In the genomic region with DNA sequence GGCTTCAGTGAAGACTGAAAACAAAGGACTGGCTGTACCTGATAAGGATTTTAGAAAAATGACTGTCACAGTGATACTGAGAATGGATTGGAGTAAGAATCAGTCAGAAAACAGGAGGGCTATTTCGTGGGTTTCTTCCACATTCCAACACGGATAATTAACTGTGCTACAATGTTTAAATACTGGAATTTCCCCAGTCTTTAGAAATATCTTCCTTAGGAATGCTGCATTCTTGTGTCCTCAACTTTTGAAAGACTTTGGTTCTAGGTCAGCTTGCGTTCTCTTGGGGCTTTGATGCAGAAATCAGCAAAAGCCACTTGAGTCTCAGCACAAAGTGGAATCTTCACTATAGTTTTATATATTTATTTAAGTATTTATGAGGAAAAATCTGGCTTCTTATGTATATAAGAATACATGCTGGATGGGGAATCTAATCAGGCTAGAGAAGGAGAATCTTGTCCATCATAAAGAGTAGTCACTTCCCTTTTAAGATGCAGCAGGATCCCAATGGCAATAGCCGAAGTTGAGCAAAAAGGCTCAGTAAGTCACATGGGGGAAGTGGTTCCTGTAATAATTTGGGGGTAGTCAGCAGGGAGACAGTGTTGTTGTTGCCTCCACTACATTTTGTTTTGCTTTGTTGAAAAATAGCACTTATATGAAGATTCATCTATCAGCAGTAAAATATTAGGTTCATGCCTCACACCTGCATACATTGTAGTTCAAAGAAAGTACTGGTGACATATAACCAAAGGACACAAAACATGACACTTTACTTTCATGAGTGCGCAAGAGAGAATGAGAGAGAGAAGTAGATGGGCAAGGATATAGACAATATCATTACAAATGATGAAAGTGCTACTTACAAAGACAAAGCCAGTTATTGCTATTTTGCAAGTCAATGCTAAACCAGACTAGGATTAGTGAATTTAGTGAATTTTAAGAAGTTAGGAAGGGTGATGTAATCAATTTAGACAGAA, we compare ENCODE assay signal across 2 cellular contexts.
TF ChIP-seq lines count a peak whose summit lies in the region.

No MANE protein-coding gene starts in this region.

TF ChIP-seq in IMR-90, 13 proteins besides CTCF, POLR2A, EP300 and RAD21:
- TF ChIP-seq, protein P1, sequence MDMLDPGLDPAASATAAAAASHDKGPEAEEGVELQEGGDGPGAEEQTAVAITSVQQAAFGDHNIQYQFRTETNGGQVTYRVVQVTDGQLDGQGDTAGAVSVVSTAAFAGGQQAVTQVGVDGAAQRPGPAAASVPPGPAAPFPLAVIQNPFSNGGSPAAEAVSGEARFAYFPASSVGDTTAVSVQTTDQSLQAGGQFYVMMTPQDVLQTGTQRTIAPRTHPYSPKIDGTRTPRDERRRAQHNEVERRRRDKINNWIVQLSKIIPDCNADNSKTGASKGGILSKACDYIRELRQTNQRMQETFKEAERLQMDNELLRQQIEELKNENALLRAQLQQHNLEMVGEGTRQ (IDR thresholded peaks at IDR 0.05; ENCODE audit: low read depth, low read length), result no peak
- TF ChIP-seq SMC3 (IDR thresholded peaks at IDR 0.05; ENCODE audit: low read depth, low read length) (no peak), CEBPB (IDR thresholded peaks at IDR 0.05; ENCODE audit: low read depth, low read length) (no peak), RFX5 (IDR thresholded peaks at IDR 0.05; ENCODE audit: low read depth, low read length) (no peak), MXI1 (IDR thresholded peaks at IDR 0.05; ENCODE audit: borderline replicate concordance, low read depth, low read length) (no peak), FOS (IDR thresholded peaks at IDR 0.05; ENCODE audit: low read depth, low read length) (no peak), MAZ (IDR thresholded peaks at IDR 0.05; ENCODE audit: borderline replicate concordance, low read depth, low read length) (no peak), CHD1 (IDR thresholded peaks at IDR 0.05; ENCODE audit: low read depth, low read length) (no peak), NFE2L2 (IDR thresholded peaks at IDR 0.05; ENCODE audit: low read depth, low read length) (no peak), RCOR1 (IDR thresholded peaks at IDR 0.05; ENCODE audit: insufficient replicate concordance, low read length) (no peak), BHLHE40 (IDR thresholded peaks at IDR 0.05; ENCODE audit: low read depth, low read length) (no peak), MAFK (IDR thresholded peaks at IDR 0.05; ENCODE audit: low read depth, low read length) (no peak)
- TF ChIP-seq, protein P2, sequence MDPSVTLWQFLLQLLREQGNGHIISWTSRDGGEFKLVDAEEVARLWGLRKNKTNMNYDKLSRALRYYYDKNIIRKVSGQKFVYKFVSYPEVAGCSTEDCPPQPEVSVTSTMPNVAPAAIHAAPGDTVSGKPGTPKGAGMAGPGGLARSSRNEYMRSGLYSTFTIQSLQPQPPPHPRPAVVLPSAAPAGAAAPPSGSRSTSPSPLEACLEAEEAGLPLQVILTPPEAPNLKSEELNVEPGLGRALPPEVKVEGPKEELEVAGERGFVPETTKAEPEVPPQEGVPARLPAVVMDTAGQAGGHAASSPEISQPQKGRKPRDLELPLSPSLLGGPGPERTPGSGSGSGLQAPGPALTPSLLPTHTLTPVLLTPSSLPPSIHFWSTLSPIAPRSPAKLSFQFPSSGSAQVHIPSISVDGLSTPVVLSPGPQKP (IDR thresholded peaks at IDR 0.05; ENCODE audit: borderline replicate concordance, low read depth, low read length), result no peak

TF ChIP-seq in SK-N-SH, 30 proteins besides CTCF, POLR2A, EP300 and RAD21:
- TF ChIP-seq, protein P3, sequence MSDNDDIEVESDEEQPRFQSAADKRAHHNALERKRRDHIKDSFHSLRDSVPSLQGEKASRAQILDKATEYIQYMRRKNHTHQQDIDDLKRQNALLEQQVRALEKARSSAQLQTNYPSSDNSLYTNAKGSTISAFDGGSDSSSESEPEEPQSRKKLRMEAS (IDR thresholded peaks at IDR 0.05; ENCODE audit: low read depth), result no peak
- TF ChIP-seq POLR2AphosphoS5 (IDR thresholded peaks at IDR 0.05; ENCODE audit: low read depth, low read length) (no peak), EZH2phosphoT487 (IDR thresholded peaks at IDR 0.05; ENCODE audit: borderline replicate concordance, low read depth) (no peak), MXI1 (IDR thresholded peaks at IDR 0.05; ENCODE audit: low read depth, low read length) (no peak), TEAD4 (IDR thresholded peaks at IDR 0.05; ENCODE audit: borderline replicate concordance, insufficient read depth) (no peak), YY1 (IDR thresholded peaks at IDR 0.05; ENCODE audit: low read depth) (no peak), RFX5 (IDR thresholded peaks at IDR 0.05; ENCODE audit: low read length) (no peak), FOSL2 (IDR thresholded peaks at IDR 0.05; ENCODE audit: borderline replicate concordance, low read depth) (no peak), RCOR1 (IDR thresholded peaks at IDR 0.05; ENCODE audit: low read length) (no peak), FOXJ3 (CRISPR knock-in tag; IDR thresholded peaks at IDR 0.05) (no peak), TCF12 (IDR thresholded peaks at IDR 0.05) (no peak), FOXM1 (IDR thresholded peaks at IDR 0.05; ENCODE audit: low read depth) (no peak), GATA2 (CRISPR knock-in tag; IDR thresholded peaks at IDR 0.05) (no peak), SIN3A (IDR thresholded peaks at IDR 0.05; ENCODE audit: borderline replicate concordance, low read depth, low read length) (no peak), TAF1 (IDR thresholded peaks at IDR 0.05; ENCODE audit: borderline replicate concordance, low read depth, low read length) (no peak)
- TF ChIP-seq, protein P4, sequence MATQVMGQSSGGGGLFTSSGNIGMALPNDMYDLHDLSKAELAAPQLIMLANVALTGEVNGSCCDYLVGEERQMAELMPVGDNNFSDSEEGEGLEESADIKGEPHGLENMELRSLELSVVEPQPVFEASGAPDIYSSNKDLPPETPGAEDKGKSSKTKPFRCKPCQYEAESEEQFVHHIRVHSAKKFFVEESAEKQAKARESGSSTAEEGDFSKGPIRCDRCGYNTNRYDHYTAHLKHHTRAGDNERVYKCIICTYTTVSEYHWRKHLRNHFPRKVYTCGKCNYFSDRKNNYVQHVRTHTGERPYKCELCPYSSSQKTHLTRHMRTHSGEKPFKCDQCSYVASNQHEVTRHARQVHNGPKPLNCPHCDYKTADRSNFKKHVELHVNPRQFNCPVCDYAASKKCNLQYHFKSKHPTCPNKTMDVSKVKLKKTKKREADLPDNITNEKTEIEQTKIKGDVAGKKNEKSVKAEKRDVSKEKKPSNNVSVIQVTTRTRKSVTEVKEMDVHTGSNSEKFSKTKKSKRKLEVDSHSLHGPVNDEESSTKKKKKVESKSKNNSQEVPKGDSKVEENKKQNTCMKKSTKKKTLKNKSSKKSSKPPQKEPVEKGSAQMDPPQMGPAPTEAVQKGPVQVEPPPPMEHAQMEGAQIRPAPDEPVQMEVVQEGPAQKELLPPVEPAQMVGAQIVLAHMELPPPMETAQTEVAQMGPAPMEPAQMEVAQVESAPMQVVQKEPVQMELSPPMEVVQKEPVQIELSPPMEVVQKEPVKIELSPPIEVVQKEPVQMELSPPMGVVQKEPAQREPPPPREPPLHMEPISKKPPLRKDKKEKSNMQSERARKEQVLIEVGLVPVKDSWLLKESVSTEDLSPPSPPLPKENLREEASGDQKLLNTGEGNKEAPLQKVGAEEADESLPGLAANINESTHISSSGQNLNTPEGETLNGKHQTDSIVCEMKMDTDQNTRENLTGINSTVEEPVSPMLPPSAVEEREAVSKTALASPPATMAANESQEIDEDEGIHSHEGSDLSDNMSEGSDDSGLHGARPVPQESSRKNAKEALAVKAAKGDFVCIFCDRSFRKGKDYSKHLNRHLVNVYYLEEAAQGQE (IDR thresholded peaks at IDR 0.05; ENCODE audit: low read depth, low read length), result no peak
- TF ChIP-seq, protein P5, sequence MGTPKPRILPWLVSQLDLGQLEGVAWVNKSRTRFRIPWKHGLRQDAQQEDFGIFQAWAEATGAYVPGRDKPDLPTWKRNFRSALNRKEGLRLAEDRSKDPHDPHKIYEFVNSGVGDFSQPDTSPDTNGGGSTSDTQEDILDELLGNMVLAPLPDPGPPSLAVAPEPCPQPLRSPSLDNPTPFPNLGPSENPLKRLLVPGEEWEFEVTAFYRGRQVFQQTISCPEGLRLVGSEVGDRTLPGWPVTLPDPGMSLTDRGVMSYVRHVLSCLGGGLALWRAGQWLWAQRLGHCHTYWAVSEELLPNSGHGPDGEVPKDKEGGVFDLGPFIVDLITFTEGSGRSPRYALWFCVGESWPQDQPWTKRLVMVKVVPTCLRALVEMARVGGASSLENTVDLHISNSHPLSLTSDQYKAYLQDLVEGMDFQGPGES (IDR thresholded peaks at IDR 0.05; ENCODE audit: low read depth, low read length), result no peak
TF ChIP-seq in SK-N-SH: peak in this region for 0.
